10 cellular contexts compared by ENCODE assay signal in genomic region chr14:37709419-37710195, GRCh38.
DNase-seq lines count a peak whose midpoint lies in the region; ATAC-seq, FAIRE-seq and TF ChIP-seq lines count a peak whose summit lies in the region.
"Had no signal": no experiment of that assay in that cellular context is flagged by ENCODE, and none has a peak within 500 bp of the region (broad histone marks: within the 10 kb centered on the region; RNA-seq: fewer than 3 reads in every experiment).

No MANE protein-coding gene starts in this region.

- H3K4me2 ChIP-seq in A549 = no peak overlapping the region
- no peak overlapping the region for H3K4me2 ChIP-seq in GM23248 (ENCODE audit: unreplicated experiment)

- in situ Hi-C loops in GM23248 (cut with MboI) = loop anchor here (10.0 to 25.0 kb wide), 2 partner anchors 145 to 503 kb away; partner anchors contain the start of gene SSTR1

- H3K36me3 Mint-ChIP-seq in activated naive CD4-positive, alpha-beta T cell treated with anti-CD3 and anti-CD28 coated beads, Interleukin-2, amount 10 ng/mL, durations not matched to agents 7 days and 5 days = no peaks in the 10 kb centered on the region

- TF ChIP-seq POLR2A in A549 (IDR thresholded peaks at IDR 0.05; ENCODE audit: low read length) = no peak
- TF ChIP-seq POLR2A in gastroesophageal sphincter (IDR thresholded peaks at IDR 0.05) = no peak

- H3K4me1 ChIP-seq in A549 (no peaks in the 10 kb centered on the region), GM23248 (ENCODE audit: insufficient read depth) (peaks cover 10% of the 10 kb centered on the region), gastroesophageal sphincter (no peaks in the 10 kb centered on the region)

- no peaks in the 10 kb centered on the region for H3K9me3 Mint-ChIP-seq in activated naive CD4-positive, alpha-beta T cell treated with anti-CD3 and anti-CD28 coated beads, Interleukin-2, amount 10 ng/mL, durations not matched to agents 7 days and 5 days

- H3K9me3 ChIP-seq in A549 = no peaks in the 10 kb centered on the region
- no peaks in the 10 kb centered on the region for H3K9me3 ChIP-seq in GM23248 (ENCODE audit: low read depth)
- H3K9me3 ChIP-seq in gastroesophageal sphincter = no peaks in the 10 kb centered on the region

- H3K27me3 Mint-ChIP-seq in activated naive CD4-positive, alpha-beta T cell treated with anti-CD3 and anti-CD28 coated beads, Interleukin-2, amount 10 ng/mL, durations not matched to agents 7 days and 5 days = no peaks in the 10 kb centered on the region

- no peaks in the 10 kb centered on the region for H3K27me3 ChIP-seq in GM23248 (replicated peaks; ENCODE audit: insufficient read depth)
- no peaks in the 10 kb centered on the region for H3K27me3 ChIP-seq in gastroesophageal sphincter

- no peak overlapping the region for H3K4me3 Mint-ChIP-seq in activated naive CD4-positive, alpha-beta T cell treated with anti-CD3 and anti-CD28 coated beads, Interleukin-2, amount 10 ng/mL, durations not matched to agents 7 days and 5 days

- no peaks in the 10 kb centered on the region for H3K9me2 ChIP-seq in GM23248 (ENCODE audit: insufficient read depth)

- H2AFZ ChIP-seq in GM23248 = no peak overlapping the region

- H3K4me3 ChIP-seq in A549 = no peak overlapping the region
- no peak overlapping the region for H3K4me3 ChIP-seq in GM23248
- no peak overlapping the region for H3K4me3 ChIP-seq in gastroesophageal sphincter

- 69% methylated on average over 3 of the region's 3 CpGs for WGBS in A549 (ENCODE audit: missing lambda C conversion rate)
- WGBS in GM23248 (ENCODE audit: low coverage in 1 of 2, low lambda C conversion rate in 2 of 2, missing lambda C conversion rate in 2 of 2), 2 experiments = 56 to 61% methylated on average over 3 of the region's 3 CpGs
- 57 to 63% methylated on average over 3 of the region's 3 CpGs for WGBS in gastroesophageal sphincter (ENCODE audit: low coverage in 1 of 2), 2 donors

- H3K79me2 ChIP-seq in GM23248 (ENCODE audit: insufficient read depth) = no peaks in the 10 kb centered on the region

- TF ChIP-seq CTCF in A549 (IDR thresholded peaks at IDR 0.05) (peak; percentile 55), gastroesophageal sphincter (IDR thresholded peaks at IDR 0.05) (peak in 3 of 4 experiments; percentile 12 to 36 (median 31))

- H3K9ac ChIP-seq in GM23248 = no peak overlapping the region

- POLR2A ChIA-PET in A549 (lab: Yijun Ruan, JAX) = no interaction called here

- H3K4me1 Mint-ChIP-seq in activated naive CD4-positive, alpha-beta T cell treated with anti-CD3 and anti-CD28 coated beads, Interleukin-2, amount 10 ng/mL, durations not matched to agents 7 days and 5 days = no peaks in the 10 kb centered on the region

- no peaks in the 10 kb centered on the region for H4K20me1 ChIP-seq in GM23248 (ENCODE audit: insufficient read depth)

- DNase-seq in A549 (ENCODE audit: low read depth in 1 of 2, low spot score in 1 of 2) (peak in 1 of 2 experiments; percentile 23), GM23248 (peak; percentile 51), RKO (ENCODE audit: low spot score) (peak; percentile 26), hepatic stellate cell (ENCODE audit: low spot score) (no peak)
- no peak for DNase-seq in activated naive CD4-positive, alpha-beta T cell treated with anti-CD3 and anti-CD28 coated beads, Interleukin-2, amount 10 ng/mL, durations not matched to agents 7 days and 5 days
- DNase-seq: NCI-H345; stimulated activated CD4-positive, alpha-beta T cell treated with anti-CD3 and anti-CD28 coated beads, Interleukin-2, amount 100 ng/mL, for 48 hours had no signal

- H3K36me3 ChIP-seq in GM23248 (ENCODE audit: low read depth) (no peaks in the 10 kb centered on the region), gastroesophageal sphincter (no peaks in the 10 kb centered on the region)

- TF ChIP-seq RAD21 in A549 (conservative IDR thresholded peaks at IDR 0.05 in 1 of 2, IDR thresholded peaks at IDR 0.05 in 1 of 2) = peak; percentile 66 to 67; a peak in 4 of 5 replicates

- ATAC-seq in A549 (no peak), gastroesophageal sphincter (no peak), GM18870 (IDR thresholded peaks at IDR 0.05; ENCODE audit: unreplicated experiment) (no peak), GM19395 (IDR thresholded peaks at IDR 0.05; ENCODE audit: unreplicated experiment) (no peak)

- TF ChIP-seq EP300 in A549 (IDR thresholded peaks at IDR 0.05) = no peak
- TF ChIP-seq EP300 in gastroesophageal sphincter (IDR thresholded peaks at IDR 0.05) = no peak

- CTCF ChIA-PET in A549 (lab: Yijun Ruan, JAX) = interaction anchor here (0.6 to 3.6 kb wide), 14 partner anchors 9 to 1303 kb away, joined by 3 to 45 read pairs (median 3); no protein-coding TSS in a partner anchor
- CTCF ChIA-PET in activated naive CD4-positive, alpha-beta T cell treated with anti-CD3 and anti-CD28 coated beads, Interleukin-2, amount 10 ng/mL, durations not matched to agents 7 days and 5 days (lab: Charles Lee) = interaction anchor here (3.3 kb wide), 1 partner anchor 165 kb away, joined by 14 read pairs; no protein-coding TSS in a partner anchor

- peak; percentile 70 for FAIRE-seq in A549 (lab: Jason Lieb, UNC)

- no peak overlapping the region for H3K27ac Mint-ChIP-seq in activated naive CD4-positive, alpha-beta T cell treated with anti-CD3 and anti-CD28 coated beads, Interleukin-2, amount 10 ng/mL, durations not matched to agents 7 days and 5 days

- no peaks in the 10 kb centered on the region for H3F3A ChIP-seq in GM23248 (ENCODE audit: insufficient read depth)

- H3K27ac ChIP-seq in A549 (no peak overlapping the region), GM23248 (no peak overlapping the region), gastroesophageal sphincter (no peak overlapping the region)

TF ChIP-seq in A549, 52 proteins besides CTCF, POLR2A, EP300 and RAD21:
- TF ChIP-seq POLR2AphosphoS2 (conservative IDR thresholded peaks at IDR 0.05; ENCODE audit: low read length) (no peak), JUNB (IDR thresholded peaks at IDR 0.05) (no peak), RNF2 (IDR thresholded peaks at IDR 0.05; ENCODE audit: borderline replicate concordance, low read depth) (no peak), SMC3 (IDR thresholded peaks at IDR 0.05) (peak; percentile 57), HMGXB4 (CRISPR knock-in tag; IDR thresholded peaks at IDR 0.05; ENCODE audit: borderline replicate concordance) (no peak), FOSL2 (IDR thresholded peaks at IDR 0.05) (no peak), FOSL2 (CRISPR knock-in tag; IDR thresholded peaks at IDR 0.05) (no peak)
- TF ChIP-seq, protein P1, sequence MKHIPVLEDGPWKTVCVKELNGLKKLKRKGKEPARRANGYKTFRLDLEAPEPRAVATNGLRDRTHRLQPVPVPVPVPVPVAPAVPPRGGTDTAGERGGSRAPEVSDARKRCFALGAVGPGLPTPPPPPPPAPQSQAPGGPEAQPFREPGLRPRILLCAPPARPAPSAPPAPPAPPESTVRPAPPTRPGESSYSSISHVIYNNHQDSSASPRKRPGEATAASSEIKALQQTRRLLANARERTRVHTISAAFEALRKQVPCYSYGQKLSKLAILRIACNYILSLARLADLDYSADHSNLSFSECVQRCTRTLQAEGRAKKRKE (CRISPR knock-in tag; IDR thresholded peaks at IDR 0.05; ENCODE audit: low read depth) = no peak

Comparison
In these comparisons a context has a peak if more than half of its experiments do, and no peak if none do; other contexts are left out.
1. DNase-seq: peak in GM23248 (single experiment) and RKO (single experiment); none in hepatic stellate cell (single experiment) and activated naive CD4-positive, alpha-beta T cell treated with anti-CD3 and anti-CD28 coated beads, Interleukin-2, amount 10 ng/mL, durations not matched to agents 7 days and 5 days (single experiment).